Comparison of ENCODE assay signal across 9 cellular contexts in genomic region chr1:224851210-224851849, GRCh38.
DNase-seq lines count a peak whose midpoint lies in the region; ATAC-seq, FAIRE-seq and TF ChIP-seq lines count a peak whose summit lies in the region.
"Had no signal": no experiment of that assay in that cellular context is flagged by ENCODE, and none has a peak within 500 bp of the region (broad histone marks: within the 10 kb centered on the region; RNA-seq: fewer than 3 reads in every experiment).

No MANE protein-coding gene starts in this region.

- no peaks in the 10 kb centered on the region for H3K9me3 ChIP-seq in CD4-positive, alpha-beta T cell (ENCODE audit: control insufficient read depth, low read length)
- H3K9me3 ChIP-seq in Peyer's patch, result no peaks in the 10 kb centered on the region
- H3K9me3 ChIP-seq: tibial artery had no signal

- H3K4me3 ChIP-seq in HL-60 (replicated peaks; ENCODE audit: insufficient read depth, low read length) (no peak overlapping the region), Peyer's patch (no peak overlapping the region)
- H3K4me3 ChIP-seq: tibial artery had no signal

- H3K36me3 ChIP-seq in Peyer's patch, result no peaks in the 10 kb centered on the region
- H3K36me3 ChIP-seq: tibial artery had no signal

- H3K4me1 Mint-ChIP-seq in CD4-positive, alpha-beta T cell (ENCODE audit: low read depth), result no peaks in the 10 kb centered on the region
- H3K4me1 Mint-ChIP-seq in activated T-helper 2 cell treated with anti-CD3 and anti-CD28 coated beads, Interferon-gamma antibody, Interleukin-2, Interleukin-4, amounts not matched to agents 10 μg/mL and 5 μg/mL and 100 μg/mL, durations not matched to agents 14 hours and 24 hours and 36 hours (ENCODE audit: low read depth), result no peaks in the 10 kb centered on the region

- peaks cover 10% of the 10 kb centered on the region for H3K27me3 Mint-ChIP-seq in CD4-positive, alpha-beta T cell
- no peaks in the 10 kb centered on the region for H3K27me3 Mint-ChIP-seq in activated T-helper 2 cell treated with anti-CD3 and anti-CD28 coated beads, Interferon-gamma antibody, Interleukin-2, Interleukin-4, amounts not matched to agents 10 μg/mL and 5 μg/mL and 100 μg/mL, durations not matched to agents 14 hours and 24 hours and 36 hours (ENCODE audit: low read depth)

- H3K4me1 ChIP-seq in Peyer's patch, result no peaks in the 10 kb centered on the region
- H3K4me1 ChIP-seq: tibial artery had no signal

- H3K27ac Mint-ChIP-seq in CD4-positive, alpha-beta T cell, result no peak overlapping the region
- no peak overlapping the region for H3K27ac Mint-ChIP-seq in activated T-helper 2 cell treated with anti-CD3 and anti-CD28 coated beads, Interferon-gamma antibody, Interleukin-2, Interleukin-4, amounts not matched to agents 10 μg/mL and 5 μg/mL and 100 μg/mL, durations not matched to agents 14 hours and 24 hours and 36 hours

- peak; percentile 56 for TF ChIP-seq CTCF in CD4-positive, alpha-beta T cell (IDR thresholded peaks at IDR 0.05)
- peak; percentile 79 for TF ChIP-seq CTCF in HL-60 (IDR thresholded peaks at IDR 0.05; ENCODE audit: insufficient read depth, low read length)
- TF ChIP-seq CTCF in Peyer's patch (IDR thresholded peaks at IDR 0.05), result peak in 4 of 6 experiments; percentile 38 to 58 (median 46)

- POLR2A ChIA-PET in CD4-positive, alpha-beta T cell (lab: Charles Lee), result no interaction called here

- peak; percentile 92 for FAIRE-seq in GM19239 (lab: Jason Lieb, UNC)

- intact Hi-C loops in CD4-positive, alpha-beta T cell (cut with DNase I, micrococcal nuclease), result loop anchor here (1.0 kb wide), 2 partner anchors 337 to 338 kb away; no protein-coding TSS in a partner anchor
- intact Hi-C loops in activated T-helper 2 cell treated with anti-CD3 and anti-CD28 coated beads, Interferon-gamma antibody, Interleukin-2, Interleukin-4, amounts not matched to agents 10 μg/mL and 5 μg/mL and 100 μg/mL, durations not matched to agents 14 hours and 24 hours and 36 hours (cut with micrococcal nuclease), result loop anchor here (1.0 to 10.0 kb wide), 2 partner anchors 207 to 338 kb away; no protein-coding TSS in a partner anchor

- CTCF ChIA-PET in CD4-positive, alpha-beta T cell (lab: Charles Lee), result interaction anchor here (1.3 to 1.7 kb wide), 2 partner anchors 11 to 337 kb away, joined by 4 to 11 read pairs; no protein-coding TSS in a partner anchor

- no peak overlapping the region for H3K27ac ChIP-seq in CD4-positive, alpha-beta T cell (ENCODE audit: low read depth, low read length)
- no peak overlapping the region for H3K27ac ChIP-seq in HL-60 (replicated peaks)
- no peak overlapping the region for H3K27ac ChIP-seq in Peyer's patch
- H3K27ac ChIP-seq: tibial artery had no signal

- DNase-seq in CD4-positive, alpha-beta T cell, result peak; percentile 16 to 50 (median 29)
- peak; percentile 59 for DNase-seq in GM19239 (ENCODE audit: insufficient read length, low spot score)
- peak; percentile 12 to 61 for DNase-seq in HL-60 (ENCODE audit: low read depth in 1 of 2, low spot score in 1 of 2)
- peak; percentile 17 to 72 (median 66) for DNase-seq in Peyer's patch
- DNase-seq in activated T-helper 2 cell treated with anti-CD3 and anti-CD28 coated beads, Interferon-gamma antibody, Interleukin-2, Interleukin-4, amounts not matched to agents 10 μg/mL and 5 μg/mL and 100 μg/mL, durations not matched to agents 14 hours and 24 hours and 36 hours (ENCODE audit: low spot score), result peak; percentile 37
- peak; percentile 57 for DNase-seq in foreskin melanocyte
- peak; percentile 66 for DNase-seq in pons (ENCODE audit: low spot score)
- DNase-seq in NCI-H446 treated with DMSO at 0.1 percent for 48 hours (lab: John Stamatoyannopoulos, UW), result no peak

- no peaks in the 10 kb centered on the region for H3K27me3 ChIP-seq in CD4-positive, alpha-beta T cell (ENCODE audit: control insufficient read depth, insufficient read depth, low read length)
- H3K27me3 ChIP-seq in HL-60 (ENCODE audit: insufficient read depth, poor library complexity, severe bottlenecking) (no peaks in the 10 kb centered on the region), Peyer's patch (no peaks in the 10 kb centered on the region)

- TF ChIP-seq POLR2A in Peyer's patch (IDR thresholded peaks at IDR 0.05), result no peak

- no peaks in the 10 kb centered on the region for H3K9me3 Mint-ChIP-seq in CD4-positive, alpha-beta T cell
- no peaks in the 10 kb centered on the region for H3K9me3 Mint-ChIP-seq in activated T-helper 2 cell treated with anti-CD3 and anti-CD28 coated beads, Interferon-gamma antibody, Interleukin-2, Interleukin-4, amounts not matched to agents 10 μg/mL and 5 μg/mL and 100 μg/mL, durations not matched to agents 14 hours and 24 hours and 36 hours

- H3K36me3 Mint-ChIP-seq in CD4-positive, alpha-beta T cell (ENCODE audit: low read depth), result no peaks in the 10 kb centered on the region
- H3K36me3 Mint-ChIP-seq in activated T-helper 2 cell treated with anti-CD3 and anti-CD28 coated beads, Interferon-gamma antibody, Interleukin-2, Interleukin-4, amounts not matched to agents 10 μg/mL and 5 μg/mL and 100 μg/mL, durations not matched to agents 14 hours and 24 hours and 36 hours (ENCODE audit: low read depth), result no peaks in the 10 kb centered on the region

- no peak for ATAC-seq in CD4-positive, alpha-beta T cell (ENCODE audit: poor library complexity)

- H3K4me3 Mint-ChIP-seq in CD4-positive, alpha-beta T cell, result no peak overlapping the region
- H3K4me3 Mint-ChIP-seq in activated T-helper 2 cell treated with anti-CD3 and anti-CD28 coated beads, Interferon-gamma antibody, Interleukin-2, Interleukin-4, amounts not matched to agents 10 μg/mL and 5 μg/mL and 100 μg/mL, durations not matched to agents 14 hours and 24 hours and 36 hours (ENCODE audit: low read depth), result no peak overlapping the region
